In the genomic region with DNA sequence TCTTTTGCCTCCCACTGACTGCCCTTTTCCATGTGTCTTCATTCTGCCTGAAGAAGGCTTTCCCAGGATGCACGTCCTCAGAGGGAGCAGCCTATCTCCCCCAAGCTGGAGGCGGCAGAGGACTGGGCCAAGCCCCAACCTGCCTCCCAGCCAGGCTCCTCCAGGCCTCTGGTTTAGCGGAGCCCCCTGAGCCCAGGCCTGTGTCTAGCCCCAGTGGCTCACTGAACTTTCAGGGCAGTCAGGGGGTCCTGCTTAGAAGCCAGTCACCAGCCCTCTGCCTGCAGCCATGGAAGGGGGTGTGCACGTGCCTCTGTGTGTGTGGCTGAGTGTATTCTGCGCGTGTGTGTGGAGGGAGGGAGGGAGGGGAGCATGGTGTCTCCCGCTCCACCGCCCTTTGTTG, we compare ENCODE assay signal across 22 cellular contexts. TPM values are rescaled to one million over a fixed set of nuclear protein-coding genes. Genes with fewer than 3 reads are reported as not detected.
DNase-seq lines count a peak whose midpoint lies in the region; ATAC-seq and TF ChIP-seq lines count a peak whose summit lies in the region.
"Had no signal": no experiment of that assay in that cellular context is flagged by ENCODE, and none has a peak within 500 bp of the region (broad histone marks: within the 10 kb centered on the region; RNA-seq: fewer than 3 reads in every experiment).

No MANE protein-coding gene starts in this region.

- H3K36me3 ChIP-seq in neural progenitor cell = peaks cover 10% of the 10 kb centered on the region
- peaks cover 5 to 23% of the 10 kb centered on the region in 2 donors for H3K36me3 ChIP-seq in aorta (ENCODE audit: control insufficient read depth in 1 of 2, insufficient read depth in 2 of 2, low read length in 1 of 2)

- no peak overlapping the region for H3K9ac ChIP-seq in neural progenitor cell
- H3K9ac ChIP-seq: KMS-11 had no signal

- H3K79me2 ChIP-seq in neural progenitor cell (ENCODE audit: low read depth) = no peaks in the 10 kb centered on the region

- H2AFZ ChIP-seq in neural progenitor cell (replicated peaks) = no peak overlapping the region

- WGBS in aorta, 2 donors = 87 to 89% methylated on average over 8 of the region's 8 CpGs

- peaks cover 12 to 15% of the 10 kb centered on the region in 2 donors for H3K36me3 Mint-ChIP-seq in activated T-cell treated with anti-CD3 and anti-CD28 coated beads, Interleukin-2, amount 50 U/mL, for 72 hours (ENCODE audit: insufficient read depth in 2 of 2)
- peaks cover 34% of the 10 kb centered on the region for H3K36me3 Mint-ChIP-seq in HFFc6 (ENCODE audit: low read depth)
- H3K36me3 Mint-ChIP-seq in effector memory CD8-positive, alpha-beta T cell (ENCODE audit: insufficient read depth) = peaks cover 91% of the 10 kb centered on the region
- peaks cover 33% of the 10 kb centered on the region for H3K36me3 Mint-ChIP-seq in neural progenitor cell

- DNase-seq in activated T-cell treated with anti-CD3 and anti-CD28 coated beads, Interleukin-2, amount 50 U/mL, for 72 hours = no peak
- DNase-seq in activated T-cell treated with anti-CD3 and anti-CD28 coated beads, Interleukin-2, amount 50 U/mL, for 1 hour = no peak
- DNase-seq in HFFc6 = no peak
- DNase-seq in effector memory CD8-positive, alpha-beta T cell = no peak
- DNase-seq in neural progenitor cell (ENCODE audit: low spot score) = no peak
- no peak for DNase-seq in left ventricle myocardium superior
- no peak for DNase-seq in aorta
- DNase-seq: ACHN, COR-L47, HCEC 1CT, islet precursor cell, NCI-H1417, NCI-H2081 treated with DMSO at 0.1 percent for 48 hours, NCI-H748 treated with DMSO at 0.1 percent for 48 hours, upper lobe of right lung had no signal

- intact Hi-C loops in left ventricle myocardium superior (cut with micrococcal nuclease) (no loop called here), aorta (cut with DNase I) (no loop called here)

- no peaks in the 10 kb centered on the region for H3K27me3 Mint-ChIP-seq in activated T-cell treated with anti-CD3 and anti-CD28 coated beads, Interleukin-2, amount 50 U/mL, for 72 hours (ENCODE audit: low read depth)
- H3K27me3 Mint-ChIP-seq in HFFc6 (ENCODE audit: insufficient read depth) (no peaks in the 10 kb centered on the region; the same call in none of the 2 replicates), neural progenitor cell (ENCODE audit: insufficient read depth, low read depth) (peaks cover 2% of the 10 kb centered on the region)
- H3K27me3 Mint-ChIP-seq in effector memory CD8-positive, alpha-beta T cell = no peaks in the 10 kb centered on the region

- H3K4me3 ChIP-seq in neural progenitor cell = no peak overlapping the region
- no peak overlapping the region for H3K4me3 ChIP-seq in aorta (ENCODE audit: low read length in 2 of 2)
- H3K4me3 ChIP-seq: pancreas, SJSA1, spleen, upper lobe of right lung had no signal

- no peak overlapping the region for H3K4me3 Mint-ChIP-seq in activated T-cell treated with anti-CD3 and anti-CD28 coated beads, Interleukin-2, amount 50 U/mL, for 72 hours
- H3K4me3 Mint-ChIP-seq in HFFc6 (no peak overlapping the region), neural progenitor cell (peak overlapping the region; percentile 5)
- H3K4me3 Mint-ChIP-seq in effector memory CD8-positive, alpha-beta T cell = no peak overlapping the region
- H3K4me3 Mint-ChIP-seq: activated T-helper 1 cell treated with anti-CD3 and anti-CD28 coated beads, Interleukin-12 subunit alpha, Interleukin-12 subunit beta, Interleukin-2, Interleukin-4 antibody, amounts not matched to agents 30 ng/mL and 10 ng/mL and 1 ng/mL, durations not matched to agents 14 hours and 24 hours and 36 hours; nephron had no signal

- ATAC-seq in activated T-cell treated with anti-CD3 and anti-CD28 coated beads, Interleukin-2, amount 50 U/mL, for 72 hours (replicated peaks in 1 of 2) = no peak
- ATAC-seq in effector memory CD8-positive, alpha-beta T cell (replicated peaks) = no peak
- ATAC-seq in left ventricle myocardium superior (no peak), HG03108 (IDR thresholded peaks at IDR 0.05; ENCODE audit: unreplicated experiment) (no peak), aorta (ENCODE audit: low FRiP score) (no peak)
- ATAC-seq: pancreas, upper lobe of right lung had no signal

- peaks cover 17% of the 10 kb centered on the region for H3K4me1 Mint-ChIP-seq in activated T-cell treated with anti-CD3 and anti-CD28 coated beads, Interleukin-2, amount 50 U/mL, for 72 hours (ENCODE audit: low read depth)
- H3K4me1 Mint-ChIP-seq in HFFc6 (ENCODE audit: low read depth) = peaks cover 6% of the 10 kb centered on the region
- peaks cover 14 to 27% of the 10 kb centered on the region in 2 donors for H3K4me1 Mint-ChIP-seq in effector memory CD8-positive, alpha-beta T cell (ENCODE audit: low read depth in 2 of 2)
- peaks cover 4% of the 10 kb centered on the region for H3K4me1 Mint-ChIP-seq in neural progenitor cell
- H3K4me1 Mint-ChIP-seq: nephron had no signal

- peak overlapping the region; percentile 47 for H3K27ac Mint-ChIP-seq in activated T-cell treated with anti-CD3 and anti-CD28 coated beads, Interleukin-2, amount 50 U/mL, for 72 hours
- H3K27ac Mint-ChIP-seq in HFFc6 (peak overlapping the region; percentile 20; the same call in 1 of the 2 replicates), neural progenitor cell (no peak overlapping the region)
- peak overlapping the region; percentile 54 to 82 for H3K27ac Mint-ChIP-seq in effector memory CD8-positive, alpha-beta T cell

- no peaks in the 10 kb centered on the region for H3K9me3 ChIP-seq in neural progenitor cell (ENCODE audit: low read depth)
- H3K9me3 ChIP-seq in aorta (ENCODE audit: control insufficient read depth, low read length) = no peaks in the 10 kb centered on the region
- H3K9me3 ChIP-seq: pancreas, spleen, upper lobe of right lung had no signal

- peaks cover 24% of the 10 kb centered on the region for H4K20me1 ChIP-seq in neural progenitor cell (ENCODE audit: low read depth)

- no peaks in the 10 kb centered on the region for H3K9me3 Mint-ChIP-seq in activated T-cell treated with anti-CD3 and anti-CD28 coated beads, Interleukin-2, amount 50 U/mL, for 72 hours
- peaks cover 4% of the 10 kb centered on the region; the same call in 1 of the 2 replicates for H3K9me3 Mint-ChIP-seq in HFFc6
- H3K9me3 Mint-ChIP-seq in effector memory CD8-positive, alpha-beta T cell = no peaks in the 10 kb centered on the region
- H3K9me3 Mint-ChIP-seq in neural progenitor cell = no peaks in the 10 kb centered on the region
- H3K9me3 Mint-ChIP-seq: activated T-helper 1 cell treated with anti-CD3 and anti-CD28 coated beads, Interleukin-12 subunit alpha, Interleukin-12 subunit beta, Interleukin-2, Interleukin-4 antibody, amounts not matched to agents 30 ng/mL and 10 ng/mL and 1 ng/mL, durations not matched to agents 14 hours and 24 hours and 36 hours; nephron had no signal

- H3K27ac ChIP-seq in neural progenitor cell = peak overlapping the region; percentile 29
- no peak overlapping the region for H3K27ac ChIP-seq in aorta (ENCODE audit: low read depth in 1 of 2, low read length in 2 of 2)
- H3K27ac ChIP-seq: KMS-11, pancreas, SJSA1, upper lobe of right lung had no signal

- H3K27me3 ChIP-seq in neural progenitor cell = no peaks in the 10 kb centered on the region
- H3K27me3 ChIP-seq in aorta (ENCODE audit: control insufficient read depth in 1 of 2, insufficient read depth in 2 of 2, low read length in 1 of 2) = no peaks in the 10 kb centered on the region
- H3K27me3 ChIP-seq: pancreas, SJSA1, upper lobe of right lung had no signal

- H3K4me1 ChIP-seq in neural progenitor cell = no peaks in the 10 kb centered on the region
- H3K4me1 ChIP-seq in aorta (ENCODE audit: control insufficient read depth in 1 of 2, insufficient read depth in 2 of 2, low read length in 2 of 2) = no peaks in the 10 kb centered on the region
- H3K4me1 ChIP-seq: pancreas had no signal

- H3K4me2 ChIP-seq in neural progenitor cell = no peak overlapping the region
- H3K4me2 ChIP-seq: KMS-11 had no signal

- peaks cover 55% of the 10 kb centered on the region for H3F3A ChIP-seq in neural progenitor cell (ENCODE audit: low read depth)

- TF ChIP-seq CTCF in HFFc6 (IDR thresholded peaks at IDR 0.05) (no peak), neural progenitor cell (IDR thresholded peaks at IDR 0.05) (no peak)

RNA-seq across cellular contexts. Expression of a gene that starts 10.4 kb away (rescaled TPM):
- total RNA-seq in activated T-cell treated with anti-CD3 and anti-CD28 coated beads, Interleukin-2, amount 50 U/mL, for 72 hours = 100 to 1,000 TPM; 379 to 422 TPM
- 10 to 100 TPM; 26.2 to 35.5 (median 32.1) TPM for total RNA-seq in HFFc6 (2021; fragmentation: NEBNext Ultra II Directional; extraction: Animal tissue kit (Norgen Biotek cat#: 25700))
- total RNA-seq in neural progenitor cell (ENCODE audit: low replicate concordance) = 30.0 and 54.4 TPM in 2 replicates
- total RNA-seq in left ventricle myocardium superior = 56.8 TPM
- total RNA-seq in aorta = 10 to 100 TPM; 53.8 to 77.6 TPM
- 10 to 100 TPM; 29.3 to 53.6 TPM for polyA plus RNA-seq in aorta

RNA-seq across cellular contexts. Expression of a gene that starts 33.2 kb away (rescaled TPM):
- total RNA-seq in activated T-cell treated with anti-CD3 and anti-CD28 coated beads, Interleukin-2, amount 50 U/mL, for 72 hours = 10 to 100 TPM; 78.5 to 90.9 TPM
- 10 to 100 TPM; 24.7 to 34.6 (median 26.4) TPM for total RNA-seq in HFFc6 (2021; fragmentation: NEBNext Ultra II Directional; extraction: Animal tissue kit (Norgen Biotek cat#: 25700))
- total RNA-seq in neural progenitor cell (ENCODE audit: low replicate concordance) = 21.0 and 29.2 TPM in 2 replicates
- 13.1 TPM for total RNA-seq in left ventricle myocardium superior
- total RNA-seq in aorta = 10 to 100 TPM; 43.2 to 96.1 TPM
- 100 to 1,000 TPM in 1 of 2 donors, 10 to 100 TPM in 1; 16.8 to 100 TPM for polyA plus RNA-seq in aorta

RNA-seq across cellular contexts. Expression of a gene that starts 47.5 kb away (rescaled TPM):
- 10 to 100 TPM; 13.3 to 20.3 TPM for total RNA-seq in activated T-cell treated with anti-CD3 and anti-CD28 coated beads, Interleukin-2, amount 50 U/mL, for 72 hours
- 10 to 100 TPM; 17.0 to 28.7 (median 22.6) TPM for total RNA-seq in HFFc6 (2021; fragmentation: NEBNext Ultra II Directional; extraction: Animal tissue kit (Norgen Biotek cat#: 25700))
- total RNA-seq in neural progenitor cell (ENCODE audit: low replicate concordance) (1.4 and 7.1 TPM in 2 replicates), left ventricle myocardium superior (18.7 TPM), aorta (10 to 100 TPM; 27.3 to 37.0 TPM)
- polyA plus RNA-seq in aorta = 10 to 100 TPM; 13.3 to 24.1 TPM
